Comparison of ENCODE assay signal across 8 cellular contexts in the genomic region with DNA sequence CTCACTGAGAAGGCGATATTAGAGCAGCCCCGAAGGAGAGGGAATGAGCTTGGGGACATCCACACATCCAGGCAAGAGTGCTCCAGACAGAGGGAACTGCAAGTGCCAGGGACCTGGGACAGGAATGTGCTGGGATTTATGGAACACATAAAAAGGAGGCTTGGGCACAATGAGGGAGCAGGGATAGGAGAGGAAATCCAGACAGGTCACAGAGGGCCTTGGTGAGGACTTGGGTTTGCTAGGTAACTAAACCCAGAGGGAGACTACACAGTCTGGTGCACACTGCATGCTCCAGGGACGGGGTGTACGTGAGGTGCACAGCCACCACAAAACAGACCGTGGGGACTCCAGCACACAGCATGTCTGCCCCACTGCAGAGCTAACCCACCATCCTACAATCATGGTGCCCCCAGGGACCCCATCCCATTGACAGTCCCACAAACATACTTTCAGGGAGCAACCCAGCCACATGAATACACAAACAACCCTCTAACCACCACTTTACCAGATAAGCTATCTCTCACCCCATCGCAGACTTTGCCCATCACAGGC. TPM values are rescaled to one million over a fixed set of nuclear protein-coding genes. Genes with fewer than 3 reads are reported as not detected.
DNase-seq lines count a peak whose midpoint lies in the region; ATAC-seq and TF ChIP-seq lines count a peak whose summit lies in the region.

No MANE protein-coding gene starts in this region.

- CTCF ChIA-PET in CD4-positive, alpha-beta T cell (lab: Charles Lee): interaction anchor here (1.3 to 2.3 kb wide), 2 partner anchors 11 to 35 kb away, joined by 4 to 40 read pairs; partner anchors contain the start of genes PLEKHG2 and RPS16

- H3K27me3 Mint-ChIP-seq in CD4-positive, alpha-beta T cell: no peaks in the 10 kb centered on the region
- H3K27me3 Mint-ChIP-seq in central memory CD8-positive, alpha-beta T cell: no peaks in the 10 kb centered on the region
- peaks cover under 1% of the 10 kb centered on the region for H3K27me3 Mint-ChIP-seq in neural crest cell (ENCODE audit: low read depth)

- peak; percentile 9 for ATAC-seq in CD4-positive, alpha-beta T cell (ENCODE audit: poor library complexity)
- peak; percentile 1 for ATAC-seq in central memory CD8-positive, alpha-beta T cell (replicated peaks; ENCODE audit: extremely low read depth, poor library complexity, severe bottlenecking)
- ATAC-seq in GM18873 (IDR thresholded peaks at IDR 0.05; ENCODE audit: low FRiP score, unreplicated experiment): no peak

- H3K4me1 ChIP-seq in HUES6 (ENCODE audit: control insufficient read depth, insufficient read depth, low read length): peaks cover 45% of the 10 kb centered on the region

- H3K9me3 Mint-ChIP-seq in CD4-positive, alpha-beta T cell: no peaks in the 10 kb centered on the region
- H3K9me3 Mint-ChIP-seq in central memory CD8-positive, alpha-beta T cell: no peaks in the 10 kb centered on the region
- H3K9me3 Mint-ChIP-seq in neural crest cell: no peaks in the 10 kb centered on the region

- peak overlapping the region; percentile 89 for H3K4me3 Mint-ChIP-seq in CD4-positive, alpha-beta T cell
- H3K4me3 Mint-ChIP-seq in central memory CD8-positive, alpha-beta T cell: peak overlapping the region; percentile 80
- H3K4me3 Mint-ChIP-seq in neural crest cell: peak overlapping the region; percentile 91

- no peaks in the 10 kb centered on the region for H3K27me3 ChIP-seq in CD4-positive, alpha-beta T cell (ENCODE audit: control insufficient read depth, insufficient read depth, low read length)
- no peaks in the 10 kb centered on the region for H3K27me3 ChIP-seq in HUES6 (ENCODE audit: control insufficient read depth, insufficient read depth, low read length)

- peaks cover 30% of the 10 kb centered on the region for H3K36me3 Mint-ChIP-seq in CD4-positive, alpha-beta T cell (ENCODE audit: low read depth)
- H3K36me3 Mint-ChIP-seq in central memory CD8-positive, alpha-beta T cell (ENCODE audit: insufficient read depth): peaks cover 44% of the 10 kb centered on the region
- no peaks in the 10 kb centered on the region for H3K36me3 Mint-ChIP-seq in neural crest cell (ENCODE audit: low read depth)

- peak overlapping the region; percentile 100 for H3K27ac ChIP-seq in CD4-positive, alpha-beta T cell (ENCODE audit: low read depth, low read length)
- H3K27ac ChIP-seq in HUES6 (ENCODE audit: low read depth, low read length): peak overlapping the region; percentile 10; the same call in 1 of the 2 replicates

- POLR2A ChIA-PET in CD4-positive, alpha-beta T cell (lab: Charles Lee): interaction anchor here (0.5 to 9.4 kb wide), 8 partner anchors 7 to 559 kb away, joined by 3 to 144 read pairs (median 22); partner anchors contain the start of genes GMFG, MED29, PAF1 and PLEKHG2

- H3K4me3 ChIP-seq in HUES6 (ENCODE audit: low read depth, low read length): no peak overlapping the region

- peak overlapping the region; percentile 98 for H3K27ac Mint-ChIP-seq in CD4-positive, alpha-beta T cell
- peak overlapping the region; percentile 92 for H3K27ac Mint-ChIP-seq in central memory CD8-positive, alpha-beta T cell (ENCODE audit: low read depth)
- H3K27ac Mint-ChIP-seq in neural crest cell (ENCODE audit: unreplicated experiment): peak overlapping the region; percentile 5

- H3K9ac ChIP-seq in HUES6 (ENCODE audit: low read length): peak overlapping the region; percentile 94

- DNase-seq in CD4-positive, alpha-beta T cell: no peak
- DNase-seq in central memory CD8-positive, alpha-beta T cell (ENCODE audit: low spot score in 2 of 2): no peak
- DNase-seq in neural crest cell (ENCODE audit: low read depth, low spot score): no peak
- DNase-seq in cerebellar nuclear complex (lab: John Stamatoyannopoulos, UW): no peak
- no peak for DNase-seq in dermis blood vessel endothelial cell
- DNase-seq in islet precursor cell: no peak

- no peak for TF ChIP-seq CTCF in CD4-positive, alpha-beta T cell (IDR thresholded peaks at IDR 0.05)
- no peak for TF ChIP-seq CTCF in neural crest cell (conservative IDR thresholded peaks at IDR 0.05)

- no peaks in the 10 kb centered on the region for H3K9me3 ChIP-seq in CD4-positive, alpha-beta T cell (ENCODE audit: control insufficient read depth, low read length)
- H3K9me3 ChIP-seq in HUES6 (ENCODE audit: control insufficient read depth, insufficient read depth, low read depth, low read length): no peaks in the 10 kb centered on the region

- intact Hi-C loops in CD4-positive, alpha-beta T cell (cut with DNase I, micrococcal nuclease): loop anchor here in 1 of 2 experiments (1.0 kb wide), 2 partner anchors 11 kb away; partner anchors contain the start of gene PLEKHG2

- H3K36me3 ChIP-seq in HUES6 (ENCODE audit: control insufficient read depth, insufficient read depth, low read length): peaks cover 11% of the 10 kb centered on the region

- H3K4me1 Mint-ChIP-seq in CD4-positive, alpha-beta T cell (ENCODE audit: low read depth): peaks cover 63% of the 10 kb centered on the region
- H3K4me1 Mint-ChIP-seq in central memory CD8-positive, alpha-beta T cell: peaks cover 60% of the 10 kb centered on the region
- peaks cover 33% of the 10 kb centered on the region for H3K4me1 Mint-ChIP-seq in neural crest cell

RNA-seq across cellular contexts. Expression of gene ZFP36, which starts 5.6 kb away (rescaled TPM):
- 1,000 to 10,000 TPM; 1,278 to 1,362 TPM for total RNA-seq in CD4-positive, alpha-beta T cell
- total RNA-seq in neural crest cell (4.0 TPM in 2 replicates), dermis blood vessel endothelial cell (1.0 and 2.4 TPM in 2 replicates)

RNA-seq across cellular contexts. Expression of gene MED29, which starts 9.9 kb away (rescaled TPM):
- total RNA-seq in CD4-positive, alpha-beta T cell: 10 to 100 TPM; 45.0 to 46.1 TPM
- total RNA-seq in neural crest cell (37.3 and 40.3 TPM in 2 replicates), dermis blood vessel endothelial cell (10.7 and 22.5 TPM in 2 replicates)

RNA-seq across cellular contexts. Expression of gene PAF1, which starts 10.2 kb away (rescaled TPM):
- total RNA-seq in CD4-positive, alpha-beta T cell: 100 to 1,000 TPM in 1 of 2 experiments, 10 to 100 TPM in 1; 99.6 to 101 TPM
- total RNA-seq in neural crest cell: 62.9 and 67.3 TPM in 2 replicates
- 29.5 and 34.2 TPM in 2 replicates for total RNA-seq in dermis blood vessel endothelial cell

RNA-seq across cellular contexts. Expression of gene PLEKHG2, which starts 11.4 kb away (rescaled TPM):
- 10 to 100 TPM; 80.6 to 81.4 TPM for total RNA-seq in CD4-positive, alpha-beta T cell
- 120 and 135 TPM in 2 replicates for total RNA-seq in neural crest cell
- total RNA-seq in dermis blood vessel endothelial cell: 13.6 and 22.1 TPM in 2 replicates

RNA-seq across cellular contexts. Expression of gene RPS16, which starts 34.7 kb away (rescaled TPM):
- total RNA-seq in CD4-positive, alpha-beta T cell: 1,000 to 10,000 TPM; 4,625 to 4,839 TPM
- 2,020 and 2,116 TPM in 2 replicates for total RNA-seq in neural crest cell
- total RNA-seq in dermis blood vessel endothelial cell: 49.0 and 115 TPM in 2 replicates

Comparison
In these comparisons a context has a peak if more than half of its experiments do, and no peak if none do; other contexts are left out.
1. H3K27ac Mint-ChIP-seq: peak in every context shown above with its lines; median percentile 98 in CD4-positive, alpha-beta T cell; 92 in central memory CD8-positive, alpha-beta T cell; 5 in neural crest cell.
2. RNA of gene ZFP36, which starts 5.6 kb away (total RNA-seq): 1,278 to 1,362 TPM in CD4-positive, alpha-beta T cell; 4.0 TPM in neural crest cell and 1.0 to 2.4 TPM in dermis blood vessel endothelial cell; every median in the first group is over 100 times any median in the second.
3. Peak in every context shown above with its lines, with median percentiles within 50 percentile points of each other: H3K4me3 Mint-ChIP-seq.